12 cellular contexts compared by ENCODE assay signal in the genomic region with DNA sequence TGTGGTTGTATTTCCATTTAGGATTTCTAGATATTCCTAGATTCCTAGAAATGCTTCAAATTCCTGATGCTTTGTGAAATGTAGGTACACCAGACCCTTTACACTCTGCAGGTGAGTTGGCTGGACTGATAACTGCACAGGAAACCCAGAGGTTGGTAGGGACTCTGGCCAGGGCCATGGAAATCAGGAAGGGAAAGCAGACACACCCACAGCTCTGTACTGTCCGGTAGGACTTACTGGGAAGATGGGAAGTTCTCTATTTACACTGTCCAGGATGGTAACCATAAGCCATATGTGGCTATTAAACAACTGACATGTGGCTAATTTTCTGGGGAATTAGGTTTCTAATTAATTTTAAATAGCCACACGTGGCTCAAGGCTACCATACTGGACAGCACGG.
"Had no signal": no experiment of that assay in that cellular context is flagged by ENCODE, and none has a peak within 500 bp of the region (broad histone marks: within the 10 kb centered on the region; RNA-seq: fewer than 3 reads in every experiment).

No MANE protein-coding gene starts in this region.

- H3K27ac Mint-ChIP-seq: activated CD4-positive, alpha-beta memory T cell treated with anti-CD3 and anti-CD28 coated beads, Interleukin-2, amount 10 ng/mL, durations not matched to agents 7 days and 5 days had no signal

- H3K4me1 Mint-ChIP-seq: activated CD4-positive, alpha-beta memory T cell treated with anti-CD3 and anti-CD28 coated beads, Interleukin-2, amount 10 ng/mL, durations not matched to agents 7 days and 5 days had no signal

- H3K4me3 ChIP-seq: esophagus muscularis mucosa, transverse colon, vagina had no signal

- H3K9me3 Mint-ChIP-seq: activated CD4-positive, alpha-beta memory T cell treated with anti-CD3 and anti-CD28 coated beads, Interleukin-2, amount 10 ng/mL, durations not matched to agents 7 days and 5 days; stimulated activated naive B cell treated with anti-CD40 and anti-IgM and Interleukin-4, amounts not matched to agents 10 μg/mL and 1 μg/mL and 100 μg/mL, for 72 hours had no signal

- H3K27ac ChIP-seq: esophagus muscularis mucosa, vagina, VCaP had no signal

- H3K27me3 Mint-ChIP-seq: activated CD4-positive, alpha-beta memory T cell treated with anti-CD3 and anti-CD28 coated beads, Interleukin-2, amount 10 ng/mL, durations not matched to agents 7 days and 5 days; stimulated activated naive B cell treated with anti-CD40 and anti-IgM and Interleukin-4, amounts not matched to agents 10 μg/mL and 1 μg/mL and 100 μg/mL, for 72 hours had no signal

- ATAC-seq: stimulated activated naive B cell treated with anti-CD40 and anti-IgM and Interleukin-4, amounts not matched to agents 10 μg/mL and 1 μg/mL and 100 μg/mL, for 72 hours had no signal

- H3K27me3 ChIP-seq: esophagus muscularis mucosa, transverse colon, vagina had no signal

- H3K4me3 Mint-ChIP-seq: activated CD4-positive, alpha-beta memory T cell treated with anti-CD3 and anti-CD28 coated beads, Interleukin-2, amount 10 ng/mL, durations not matched to agents 7 days and 5 days had no signal

- H3K4me1 ChIP-seq: vagina had no signal

- DNase-seq: activated CD4-positive, alpha-beta memory T cell treated with anti-CD3 and anti-CD28 coated beads, Interleukin-2, amount 10 ng/mL, durations not matched to agents 7 days and 5 days; activated CD4-positive, alpha-beta T cell treated with anti-CD3 and anti-CD28 coated beads for 1 hour; activated naive CD4-positive, alpha-beta T cell treated with Interleukin-2 at 50 U/mL for 16 hours; hippocampal formation; kidney; midbrain; stimulated activated naive B cell treated with anti-CD40 and anti-IgM and Interleukin-4, amounts not matched to agents 10 μg/mL and 1 μg/mL and 100 μg/mL, for 72 hours; T-helper 1 cell; transverse colon had no signal

- H3K9me3 ChIP-seq: esophagus muscularis mucosa, transverse colon, vagina had no signal
